In genomic region chr16:30777591-30778297, GRCh38 we compare ENCODE assay signal across 14 cellular contexts. TPM values are rescaled to one million over a fixed set of nuclear protein-coding genes. Genes with fewer than 3 reads are reported as not detected.
DNase-seq lines count a peak whose midpoint lies in the region; ATAC-seq, FAIRE-seq and TF ChIP-seq lines count a peak whose summit lies in the region.
"Had no signal": no experiment of that assay in that cellular context is flagged by ENCODE, and none has a peak within 500 bp of the region (broad histone marks: within the 10 kb centered on the region; RNA-seq: fewer than 3 reads in every experiment).

No MANE protein-coding gene starts in this region.

- 76% methylated on average over 7 of the region's 7 CpGs for WGBS in K562 (ENCODE audit: insufficient coverage, low coverage, missing lambda C conversion rate)

- no peaks in the 10 kb centered on the region for H3K9me2 ChIP-seq in Karpas-422 (replicated peaks; ENCODE audit: insufficient read depth, low read length)

- ATAC-seq in K562 (no peak), GM18502 (IDR thresholded peaks at IDR 0.05; ENCODE audit: poor library complexity, unreplicated experiment) (no peak)
- ATAC-seq: activated CD8-positive, alpha-beta memory T cell treated with anti-CD3 and anti-CD28 coated beads, Interleukin-2, amount 10 ng/mL, durations not matched to agents 7 days and 5 days; esophagus mucosa had no signal

- H3K36me3 Mint-ChIP-seq in Caco-2 (ENCODE audit: insufficient read depth, unreplicated experiment) (peaks cover 68% of the 10 kb centered on the region), neural crest cell (ENCODE audit: low read depth) (peaks cover 7% of the 10 kb centered on the region)

- H2AFZ ChIP-seq in K562 (ENCODE audit: low read depth, low read length), result no peak overlapping the region
- no peak overlapping the region for H2AFZ ChIP-seq in Karpas-422 (ENCODE audit: low read length)

- CTCF ChIA-PET in Caco-2 (lab: Charles Lee) (interaction anchor here (1.0 kb wide), 1 partner anchor 37 kb away, joined by 3 read pairs; no protein-coding TSS in a partner anchor), K562 (lab: Yijun Ruan, JAX; ENCODE audit: low intra/inter-chr PET ratio) (no interaction called here)

- H3K4me2 ChIP-seq in K562 (ENCODE audit: insufficient read depth, low read length) (peak overlapping the region; percentile 95), Karpas-422 (ENCODE audit: low read depth, low read length, poor library complexity, severe bottlenecking) (no peak overlapping the region)

- DNase-seq in Caco-2, result no peak
- DNase-seq in K562 (ENCODE audit: extremely low read depth in 1 of 4, low spot score in 3 of 4), result no peak
- no peak for DNase-seq in neural crest cell (ENCODE audit: low read depth, low spot score)
- no peak for DNase-seq in BE2C
- no peak for DNase-seq in HuH-7 (ENCODE audit: low spot score)
- DNase-seq in Karpas-422, result no peak
- DNase-seq: activated CD8-positive, alpha-beta memory T cell treated with anti-CD3 and anti-CD28 coated beads, Interleukin-2, amount 10 ng/mL, durations not matched to agents 7 days and 5 days; brain microvascular endothelial cell; DMS79 treated with DMSO at 0.1 percent for 48 hours; NCI-H1417 treated with DMSO at 0.1 percent for 48 hours; SW 1271 had no signal

- intact Hi-C loops in Caco-2 (cut with micrococcal nuclease; ENCODE audit: unreplicated experiment) (no loop called here), K562 (cut with micrococcal nuclease) (loop anchor here (1.0 to 10.0 kb wide), 3 partner anchors 37 to 145 kb away; partner anchors contain the start of gene FBXL19)

- H3K4me1 Mint-ChIP-seq in Caco-2 (ENCODE audit: low read depth, unreplicated experiment) (peaks cover 10% of the 10 kb centered on the region), neural crest cell (peaks cover 28% of the 10 kb centered on the region)

- H3K9me3 Mint-ChIP-seq in Caco-2 (ENCODE audit: unreplicated experiment) (no peaks in the 10 kb centered on the region), neural crest cell (no peaks in the 10 kb centered on the region)

- H3K4me3 ChIP-seq in Caco-2 (ENCODE audit: low read depth, low read length), result no peak overlapping the region
- H3K4me3 ChIP-seq in HUES48 (ENCODE audit: low read depth, low read length), result no peak overlapping the region
- no peak overlapping the region for H3K4me3 ChIP-seq in K562
- H3K4me3 ChIP-seq in BE2C (ENCODE audit: low read depth, low read length), result no peak overlapping the region
- no peak overlapping the region for H3K4me3 ChIP-seq in Karpas-422 (ENCODE audit: low read length)

- H3K9me3 ChIP-seq in Caco-2, result no peaks in the 10 kb centered on the region
- no peaks in the 10 kb centered on the region for H3K9me3 ChIP-seq in HUES48 (ENCODE audit: control insufficient read depth, insufficient read depth, low read length)
- no peaks in the 10 kb centered on the region for H3K9me3 ChIP-seq in K562 (replicated peaks; ENCODE audit: control insufficient read depth, insufficient read depth, low read depth, low read length)
- no peaks in the 10 kb centered on the region for H3K9me3 ChIP-seq in BE2C
- H3K9me3 ChIP-seq in Karpas-422 (ENCODE audit: low read length), result no peaks in the 10 kb centered on the region

- no peak for FAIRE-seq in K562 (lab: Jason Lieb, UNC)

- no peaks in the 10 kb centered on the region; the same call in 1 of the 2 replicates for H4K20me1 ChIP-seq in K562 (replicated peaks; ENCODE audit: control insufficient read depth, insufficient read depth, low read length)
- no peaks in the 10 kb centered on the region for H4K20me1 ChIP-seq in Karpas-422 (ENCODE audit: insufficient read depth, low read depth, low read length)

- no TSS peak for BruUV-seq in Caco-2 (replicated peaks; lab: Mats Ljungman, UMichigan)
- BruUV-seq in K562 (replicated peaks; lab: Mats Ljungman, UMichigan), result no TSS peak

- H3K79me2 ChIP-seq in K562 (ENCODE audit: control insufficient read depth, insufficient read depth, low read length), result peaks cover 33% of the 10 kb centered on the region
- no peaks in the 10 kb centered on the region for H3K79me2 ChIP-seq in Karpas-422 (ENCODE audit: low read length)

- POLR2A ChIA-PET in Caco-2 (lab: Charles Lee) (interaction anchor here (1.1 to 1.4 kb wide), 2 partner anchors 9 to 28 kb away, joined by 3 to 6 read pairs; partner anchors contain the start of gene ZNF629), K562 (lab: Yijun Ruan, JAX) (interaction anchor here (0.6 to 2.6 kb wide), 24 partner anchors 9 to 1096 kb away, joined by 3 to 16 read pairs (median 4); partner anchors contain the start of genes KAT8, PHKG2, ZNF267 and ZNF629)

- H3K36me3 ChIP-seq in Caco-2 (ENCODE audit: control insufficient read depth, insufficient read depth, low read length) (peaks cover 2% of the 10 kb centered on the region), HUES48 (ENCODE audit: control insufficient read depth, insufficient read depth, low read length) (peaks cover 33% of the 10 kb centered on the region), K562 (ENCODE audit: control insufficient read depth, insufficient read depth, low read length) (peaks cover 51% of the 10 kb centered on the region; the same call in 2 of the 3 replicates), BE2C (peaks cover 17% of the 10 kb centered on the region), Karpas-422 (ENCODE audit: insufficient read depth, low read length) (0 out of 2 replicates have a peak, but pooled peaks cover 5% of the 10 kb centered on the region)

- peaks cover 12% of the 10 kb centered on the region for H3K4me1 ChIP-seq in Caco-2
- peaks cover 5% of the 10 kb centered on the region; the same call in 1 of the 2 replicates for H3K4me1 ChIP-seq in HUES48 (ENCODE audit: control insufficient read depth, insufficient read depth, low read length)
- peaks cover 27 to 55% of the 10 kb centered on the region in 2 experiments for H3K4me1 ChIP-seq in K562 (replicated peaks in 1 of 2; ENCODE audit: control insufficient read depth in 2 of 2, insufficient read depth in 2 of 2, low read length in 2 of 2)
- H3K4me1 ChIP-seq in BE2C, result peaks cover 3% of the 10 kb centered on the region; the same call in 1 of the 2 replicates
- no peaks in the 10 kb centered on the region for H3K4me1 ChIP-seq in Karpas-422 (ENCODE audit: low read length)

- peak overlapping the region; percentile 75 for H3K4me3 Mint-ChIP-seq in Caco-2 (ENCODE audit: unreplicated experiment)
- H3K4me3 Mint-ChIP-seq in neural crest cell, result peak overlapping the region; percentile 85

- no peaks in the 10 kb centered on the region for H3K27me3 Mint-ChIP-seq in Caco-2 (ENCODE audit: insufficient read depth, unreplicated experiment)
- peaks cover 18% of the 10 kb centered on the region for H3K27me3 Mint-ChIP-seq in neural crest cell (ENCODE audit: low read depth)
- H3K27me3 Mint-ChIP-seq: activated CD8-positive, alpha-beta memory T cell treated with anti-CD3 and anti-CD28 coated beads, Interleukin-2, amount 10 ng/mL, durations not matched to agents 7 days and 5 days had no signal

- H3K27ac ChIP-seq in HUES48 (ENCODE audit: low read depth, low read length), result peak overlapping the region; percentile 25
- peak overlapping the region; percentile 94 for H3K27ac ChIP-seq in K562 (ENCODE audit: extremely low read depth, low read depth, low read length)
- no peak overlapping the region for H3K27ac ChIP-seq in Karpas-422 (ENCODE audit: low read length)
- H3K27ac ChIP-seq: brain microvascular endothelial cell had no signal

- H3K9me1 ChIP-seq in K562 (ENCODE audit: control insufficient read depth, insufficient read depth, low read length), result no peaks in the 10 kb centered on the region

- H3K9ac ChIP-seq in HUES48 (ENCODE audit: low read depth, low read length) (no peak overlapping the region), K562 (ENCODE audit: insufficient read depth in 1 of 2, low read depth in 2 of 2, low read length in 2 of 2) (peak overlapping the region; percentile 89 to 98; a peak in 3 of 4 replicates), Karpas-422 (ENCODE audit: low read length) (no peak overlapping the region)

- 0 out of 4 replicates have a peak, but pooled peaks of 1 of the 2 experiments have one; percentile 9 for TF ChIP-seq RAD21 in K562 (CRISPR knock-in tag; conservative IDR thresholded peaks at IDR 0.05 in 1 of 2, IDR thresholded peaks at IDR 0.05 in 1 of 2)

- in situ Hi-C loops in K562 (cut with MboI), result no loop called here

- H3K27ac Mint-ChIP-seq in Caco-2 (ENCODE audit: unreplicated experiment) (peak overlapping the region; percentile 91), neural crest cell (ENCODE audit: unreplicated experiment) (no peak overlapping the region)

- H3K27me3 ChIP-seq in Caco-2 (replicated peaks; ENCODE audit: control insufficient read depth, insufficient read depth, low read length), result no peaks in the 10 kb centered on the region
- no peaks in the 10 kb centered on the region for H3K27me3 ChIP-seq in HUES48 (ENCODE audit: control insufficient read depth, insufficient read depth, low read length)
- H3K27me3 ChIP-seq in K562 (ENCODE audit: control insufficient read depth in 2 of 2, insufficient read depth in 2 of 2, low read length in 2 of 2), result no peaks in the 10 kb centered on the region
- H3K27me3 ChIP-seq in BE2C, result no peaks in the 10 kb centered on the region
- H3K27me3 ChIP-seq in Karpas-422 (ENCODE audit: low read length), result no peaks in the 10 kb centered on the region
- H3K27me3 ChIP-seq: brain microvascular endothelial cell had no signal

- TF ChIP-seq CTCF in Caco-2 (IDR thresholded peaks at IDR 0.05; ENCODE audit: insufficient read depth in 1 of 2, low read depth in 1 of 2, low read length in 1 of 2, severe bottlenecking in 1 of 2, unreplicated experiment in 1 of 2) (no peak), K562 (IDR thresholded peaks at IDR 0.05 in 2 of 3, conservative IDR thresholded peaks at IDR 0.05 in 1 of 3; ENCODE audit: insufficient read depth in 2 of 3, low read depth in 1 of 3, low read length in 3 of 3) (peak in 1 of 3 experiments; percentile 26; a peak in 1 of 6 replicates), neural crest cell (conservative IDR thresholded peaks at IDR 0.05) (no peak), BE2C (IDR thresholded peaks at IDR 0.05; ENCODE audit: low read depth, low read length) (no peak)

- TF ChIP-seq EP300 in K562 (IDR thresholded peaks at IDR 0.05; ENCODE audit: low read length), result no peak

- TF ChIP-seq POLR2A in K562 (conservative IDR thresholded peaks at IDR 0.05), result no peak

RNA-seq across cellular contexts. Expression of gene ZNF629, which starts 9.3 kb away (rescaled TPM):
- total RNA-seq in Caco-2 (2022) (18.9 and 20.6 TPM in 2 replicates), K562 (2014; rRNA removed) (13.8 and 14.9 TPM in 2 replicates), K562 (2014; rRNA removed; fragmentation: Illumina TruSeq; extraction: Trizol) (6.7 and 7.3 TPM in 2 replicates), K562 (2015; rRNA removed; fragmentation: Illumina TruSeq; extraction: Trizol) (9.2 and 10.0 TPM in 2 replicates), K562 (2021) (16.5 and 18.8 TPM in 2 replicates), neural crest cell (41.0 and 41.4 TPM in 2 replicates)
- total RNA-seq in K562 (2011; cell fraction: chromatin; rRNA removed; ENCODE audit: low replicate concordance), result 6.8 and 16.5 TPM in 2 replicates
- 8.6 and 11.3 TPM in 2 replicates for total RNA-seq in K562 (2011; cell fraction: nucleolus; rRNA removed)
- 6.7 and 7.3 TPM in 2 replicates for total RNA-seq in K562 (2011; cell fraction: nucleoplasm; rRNA removed)
- polyA plus RNA-seq in K562 (2011; rRNA removed) (2.6 and 4.4 TPM in 2 replicates), K562 (2014; fragmentation: Illumina TruSeq; extraction: Trizol) (11.6 and 12.4 TPM in 2 replicates), K562 (2014; fragmentation: Nextera tagmentation; extraction: Ambion mirVana) (under 1 TPM; 0.44 to 0.66 TPM), K562 (2014; rRNA removed) (6.1 and 7.4 TPM in 2 replicates)
- polyA plus RNA-seq in K562 (2011; cell fraction: cytosol; rRNA removed), result 4.0 and 5.6 TPM in 2 replicates
- polyA plus RNA-seq in K562 (2011; cell fraction: nucleus; rRNA removed), result 7.1 and 10.9 TPM in 2 replicates
- polyA plus RNA-seq in K562 (2012), result 12.0 and 13.0 TPM in 2 replicates
- 4.2 and 5.3 TPM in 2 replicates for polyA minus RNA-seq in K562 (2011; rRNA and poly(A)+ RNA removed)
- 9.2 and 9.8 TPM in 2 replicates for polyA minus RNA-seq in K562 (2011; cell fraction: cytosol; rRNA and poly(A)+ RNA removed)
- polyA minus RNA-seq in K562 (2011; cell fraction: nucleus; rRNA and poly(A)+ RNA removed), result 8.3 and 11.2 TPM in 2 replicates
- polyA plus RNA-seq in BE2C (2012; ENCODE audit: insufficient read depth, insufficient read length, low read depth), result 39.3 TPM
- total RNA-seq in Karpas-422 (2014; rRNA removed; shearing (Covaris generic); ENCODE audit: low replicate concordance), result 4.8 and 6.3 TPM in 2 replicates

RNA-seq across cellular contexts. Expression of gene RNF40, which starts 15.6 kb away (rescaled TPM):
- total RNA-seq in Caco-2 (2022), result 94.0 and 97.6 TPM in 2 replicates
- total RNA-seq in K562 (2011; cell fraction: chromatin; rRNA removed; ENCODE audit: low replicate concordance), result 149 and 268 TPM in 2 replicates
- total RNA-seq in K562 (2011; cell fraction: nucleolus; rRNA removed), result 112 and 115 TPM in 2 replicates
- total RNA-seq in K562 (2011; cell fraction: nucleoplasm; rRNA removed), result 105 and 116 TPM in 2 replicates
- total RNA-seq in K562 (2014; rRNA removed), result 81.9 and 95.6 TPM in 2 replicates
- total RNA-seq in K562 (2014; rRNA removed; fragmentation: Illumina TruSeq; extraction: Trizol), result 73.7 and 81.5 TPM in 2 replicates
- total RNA-seq in K562 (2015; rRNA removed; fragmentation: Illumina TruSeq; extraction: Trizol), result 76.4 and 82.9 TPM in 2 replicates
- total RNA-seq in K562 (2021), result 124 and 129 TPM in 2 replicates
- 91.7 and 97.8 TPM in 2 replicates for polyA plus RNA-seq in K562 (2011; rRNA removed)
- 60.8 and 77.4 TPM in 2 replicates for polyA plus RNA-seq in K562 (2011; cell fraction: cytosol; rRNA removed)
- 137 and 170 TPM in 2 replicates for polyA plus RNA-seq in K562 (2011; cell fraction: nucleus; rRNA removed)
- 78.5 and 80.4 TPM in 2 replicates for polyA plus RNA-seq in K562 (2012)
- 107 and 115 TPM in 2 replicates for polyA plus RNA-seq in K562 (2014; fragmentation: Illumina TruSeq; extraction: Trizol)
- 1 to 10 TPM; 6.2 to 9.1 TPM for polyA plus RNA-seq in K562 (2014; fragmentation: Nextera tagmentation; extraction: Ambion mirVana)
- polyA plus RNA-seq in K562 (2014; rRNA removed), result 68.2 and 75.6 TPM in 2 replicates
- 89.9 and 91.7 TPM in 2 replicates for polyA minus RNA-seq in K562 (2011; rRNA and poly(A)+ RNA removed)
- polyA minus RNA-seq in K562 (2011; cell fraction: cytosol; rRNA and poly(A)+ RNA removed), result 61.7 and 77.1 TPM in 2 replicates
- 39.2 and 51.2 TPM in 2 replicates for polyA minus RNA-seq in K562 (2011; cell fraction: nucleus; rRNA and poly(A)+ RNA removed)
- total RNA-seq in neural crest cell, result 154 and 157 TPM in 2 replicates
- 215 TPM for polyA plus RNA-seq in BE2C (2012; ENCODE audit: insufficient read depth, insufficient read length, low read depth)
- total RNA-seq in Karpas-422 (2014; rRNA removed; shearing (Covaris generic); ENCODE audit: low replicate concordance), result 57.9 and 66.4 TPM in 2 replicates

RNA-seq across cellular contexts. Expression of gene CFAP119, which starts 15.9 kb away (rescaled TPM):
- total RNA-seq in Caco-2 (2022), result 4.0 and 4.5 TPM in 2 replicates
- total RNA-seq in K562 (2011; cell fraction: chromatin; rRNA removed; ENCODE audit: low replicate concordance), result 23.0 and 52.3 TPM in 2 replicates
- 44.0 and 46.5 TPM in 2 replicates for total RNA-seq in K562 (2011; cell fraction: nucleolus; rRNA removed)
- total RNA-seq in K562 (2011; cell fraction: nucleoplasm; rRNA removed), result 24.7 and 39.0 TPM in 2 replicates
- 16.1 and 18.5 TPM in 2 replicates for total RNA-seq in K562 (2014; rRNA removed)
- 4.2 and 6.1 TPM in 2 replicates for total RNA-seq in K562 (2014; rRNA removed; fragmentation: Illumina TruSeq; extraction: Trizol)
- 7.0 and 7.4 TPM in 2 replicates for total RNA-seq in K562 (2015; rRNA removed; fragmentation: Illumina TruSeq; extraction: Trizol)
- total RNA-seq in K562 (2021), result 18.4 and 20.0 TPM in 2 replicates
- 13.5 and 16.3 TPM in 2 replicates for polyA plus RNA-seq in K562 (2011; rRNA removed)
- 10.6 and 19.6 TPM in 2 replicates for polyA plus RNA-seq in K562 (2011; cell fraction: cytosol; rRNA removed)
- polyA plus RNA-seq in K562 (2011; cell fraction: nucleus; rRNA removed), result 107 and 225 TPM in 2 replicates
- polyA plus RNA-seq in K562 (2012), result 14.9 and 20.9 TPM in 2 replicates
- polyA plus RNA-seq in K562 (2014; fragmentation: Illumina TruSeq; extraction: Trizol), result 9.0 and 9.6 TPM in 2 replicates
- 1 to 10 TPM; 5.5 to 6.2 TPM for polyA plus RNA-seq in K562 (2014; fragmentation: Nextera tagmentation; extraction: Ambion mirVana)
- 33.7 and 38.2 TPM in 2 replicates for polyA plus RNA-seq in K562 (2014; rRNA removed)
- polyA minus RNA-seq in K562 (2011; rRNA and poly(A)+ RNA removed), result 1.2 and 2.5 TPM in 2 replicates
- 3.8 and 4.2 TPM in 2 replicates for polyA minus RNA-seq in K562 (2011; cell fraction: cytosol; rRNA and poly(A)+ RNA removed)
- polyA minus RNA-seq in K562 (2011; cell fraction: nucleus; rRNA and poly(A)+ RNA removed), result 16.9 and 21.3 TPM in 2 replicates
- total RNA-seq in neural crest cell, result 14.4 and 18.5 TPM in 2 replicates
- polyA plus RNA-seq in BE2C (2012; ENCODE audit: insufficient read depth, insufficient read length, low read depth), result 5.5 TPM
- total RNA-seq in Karpas-422 (2014; rRNA removed; shearing (Covaris generic); ENCODE audit: low replicate concordance), result 8.9 and 15.0 TPM in 2 replicates

RNA-seq across cellular contexts. Expression of gene PHKG2, which starts 29.5 kb away (rescaled TPM):
- 40.8 and 48.6 TPM in 2 replicates for total RNA-seq in Caco-2 (2022)
- 128 and 290 TPM in 2 replicates for total RNA-seq in K562 (2011; cell fraction: chromatin; rRNA removed; ENCODE audit: low replicate concordance)
- total RNA-seq in K562 (2011; cell fraction: nucleolus; rRNA removed), result 161 and 163 TPM in 2 replicates
- total RNA-seq in K562 (2011; cell fraction: nucleoplasm; rRNA removed), result 157 and 194 TPM in 2 replicates
- 30.7 and 45.9 TPM in 2 replicates for total RNA-seq in K562 (2014; rRNA removed)
- total RNA-seq in K562 (2014; rRNA removed; fragmentation: Illumina TruSeq; extraction: Trizol), result 18.3 and 21.2 TPM in 2 replicates
- total RNA-seq in K562 (2015; rRNA removed; fragmentation: Illumina TruSeq; extraction: Trizol), result 23.9 and 25.2 TPM in 2 replicates
- 39.7 and 40.7 TPM in 2 replicates for total RNA-seq in K562 (2021)
- polyA plus RNA-seq in K562 (2011; rRNA removed), result 44.1 and 54.4 TPM in 2 replicates
- 44.6 and 56.8 TPM in 2 replicates for polyA plus RNA-seq in K562 (2011; cell fraction: cytosol; rRNA removed)
- 182 and 233 TPM in 2 replicates for polyA plus RNA-seq in K562 (2011; cell fraction: nucleus; rRNA removed)
- 30.6 and 41.6 TPM in 2 replicates for polyA plus RNA-seq in K562 (2012)
- 39.2 and 41.0 TPM in 2 replicates for polyA plus RNA-seq in K562 (2014; fragmentation: Illumina TruSeq; extraction: Trizol)
- 10 to 100 TPM in 1 of 2 experiments, 1 to 10 TPM in 1; 5.8 to 14.1 TPM for polyA plus RNA-seq in K562 (2014; fragmentation: Nextera tagmentation; extraction: Ambion mirVana)
- 50.4 and 54.2 TPM in 2 replicates for polyA plus RNA-seq in K562 (2014; rRNA removed)
- polyA minus RNA-seq in K562 (2011; rRNA and poly(A)+ RNA removed), result 19.6 and 26.2 TPM in 2 replicates
- polyA minus RNA-seq in K562 (2011; cell fraction: cytosol; rRNA and poly(A)+ RNA removed), result 14.9 and 17.4 TPM in 2 replicates
- 36.2 and 39.6 TPM in 2 replicates for polyA minus RNA-seq in K562 (2011; cell fraction: nucleus; rRNA and poly(A)+ RNA removed)
- 39.2 and 40.8 TPM in 2 replicates for total RNA-seq in neural crest cell
- polyA plus RNA-seq in BE2C (2012; ENCODE audit: insufficient read depth, insufficient read length, low read depth), result 50.9 TPM
- 32.3 and 35.5 TPM in 2 replicates for total RNA-seq in Karpas-422 (2014; rRNA removed; shearing (Covaris generic); ENCODE audit: low replicate concordance)

Comparison
In these comparisons a context has a peak if more than half of its experiments do, and no peak if none do; other contexts are left out.
1. H3K9ac ChIP-seq: peak in K562 (2 of 2); none in HUES48 (single experiment) and Karpas-422 (single experiment).